ENCODE assay signal across 15 cellular contexts in genomic region chr12:27285395-27285794, GRCh38. TPM values are rescaled to one million over a fixed set of nuclear protein-coding genes. Genes with fewer than 3 reads are reported as not detected.
A peak's percentile ranks its signal among the peaks of the same experiment; 100 is the strongest.
DNase-seq lines count a peak whose midpoint lies in the region; ATAC-seq, FAIRE-seq and TF ChIP-seq lines count a peak whose summit lies in the region.
"Had no signal": no experiment of that assay in that cellular context is flagged by ENCODE, and none has a peak within 500 bp of the region (broad histone marks: within the 10 kb centered on the region; RNA-seq: fewer than 3 reads in every experiment).

No MANE protein-coding gene starts in this region.

- no peaks in the 10 kb centered on the region for H3K9me3 Mint-ChIP-seq in naive thymus-derived CD4-positive, alpha-beta T cell
- no peaks in the 10 kb centered on the region for H3K9me3 Mint-ChIP-seq in CD8-positive, alpha-beta memory T cell

- no peak overlapping the region for H3K27ac Mint-ChIP-seq in naive thymus-derived CD4-positive, alpha-beta T cell
- no peak overlapping the region for H3K27ac Mint-ChIP-seq in CD8-positive, alpha-beta memory T cell
- H3K27ac Mint-ChIP-seq: activated CD8-positive, alpha-beta memory T cell treated with anti-CD3 and anti-CD28 coated beads, Interleukin-2, amount 10 ng/mL, durations not matched to agents 7 days and 5 days had no signal

- H3K4me1 ChIP-seq in A549: peaks cover 16% of the 10 kb centered on the region
- H3K4me1 ChIP-seq in muscle layer of duodenum (ENCODE audit: control insufficient read depth in 1 of 2, insufficient read depth in 2 of 2, low read length in 2 of 2): peaks cover 7 to 37% of the 10 kb centered on the region in 2 donors
- H3K4me1 ChIP-seq in naive thymus-derived CD4-positive, alpha-beta T cell (ENCODE audit: control insufficient read depth in 2 of 2, insufficient read depth in 2 of 2, low read length in 2 of 2): no peaks in the 10 kb centered on the region
- no peaks in the 10 kb centered on the region for H3K4me1 ChIP-seq in CD8-positive, alpha-beta memory T cell (ENCODE audit: insufficient read depth, low read length)

- peaks cover 4 to 26% (median 15%) of the 10 kb centered on the region in 7 donors for H3K4me1 Mint-ChIP-seq in naive thymus-derived CD4-positive, alpha-beta T cell
- H3K4me1 Mint-ChIP-seq in CD8-positive, alpha-beta memory T cell: peaks cover 3 to 13% (median 4%) of the 10 kb centered on the region in 3 donors

- peak in 1 of 2 experiments; percentile 63; a peak in 2 of 6 replicates for ATAC-seq in A549
- no peak for ATAC-seq in naive thymus-derived CD4-positive, alpha-beta T cell
- ATAC-seq: activated CD8-positive, alpha-beta memory T cell treated with anti-CD3 and anti-CD28 coated beads, Interleukin-2, amount 10 ng/mL, durations not matched to agents 7 days and 5 days had no signal

- TF ChIP-seq CTCF in A549 (IDR thresholded peaks at IDR 0.05): no peak

- WGBS in A549 (ENCODE audit: missing lambda C conversion rate): 88% methylated on average over 1 of the region's 1 CpG

- intact Hi-C loops in naive thymus-derived CD4-positive, alpha-beta T cell (cut with micrococcal nuclease): no loop called here

- TF ChIP-seq EP300 in A549 (IDR thresholded peaks at IDR 0.05): no peak

- peaks cover 0 to 12% of the 10 kb centered on the region in 2 donors for H3K36me3 ChIP-seq in muscle layer of duodenum (ENCODE audit: control insufficient read depth in 1 of 2, insufficient read depth in 2 of 2, low read length in 2 of 2)
- no peaks in the 10 kb centered on the region for H3K36me3 ChIP-seq in naive thymus-derived CD4-positive, alpha-beta T cell (ENCODE audit: control insufficient read depth in 2 of 3, insufficient read depth in 3 of 3, low read length in 3 of 3)
- no peaks in the 10 kb centered on the region for H3K36me3 ChIP-seq in CD8-positive, alpha-beta memory T cell (ENCODE audit: insufficient read depth, low read length)

- no peak for FAIRE-seq in A549 (lab: Jason Lieb, UNC)

- H3K4me2 ChIP-seq in A549: peak overlapping the region; percentile 35; the same call in 2 of the 3 replicates

- no peaks in the 10 kb centered on the region for H3K9me3 ChIP-seq in A549
- H3K9me3 ChIP-seq in muscle layer of duodenum (ENCODE audit: control insufficient read depth in 1 of 2, low read length in 2 of 2): no peaks in the 10 kb centered on the region
- H3K9me3 ChIP-seq in naive thymus-derived CD4-positive, alpha-beta T cell (ENCODE audit: control insufficient read depth in 2 of 3, low read length in 3 of 3): no peaks in the 10 kb centered on the region
- H3K9me3 ChIP-seq in CD8-positive, alpha-beta memory T cell (ENCODE audit: low read length): no peaks in the 10 kb centered on the region

- no peak for TF ChIP-seq POLR2A in A549 (IDR thresholded peaks at IDR 0.05; ENCODE audit: low read length)

- POLR2A ChIA-PET in A549 (lab: Yijun Ruan, JAX): interaction anchor here (0.9 kb wide), 2 partner anchors 20 to 41 kb away, joined by 3 read pairs; partner anchors contain the start of gene STK38L
- POLR2A ChIA-PET in naive thymus-derived CD4-positive, alpha-beta T cell (lab: Charles Lee): interaction anchor here (0.5 kb wide), 1 partner anchor 259 kb away, joined by 3 read pairs; no protein-coding TSS in a partner anchor
- POLR2A ChIA-PET in CD8-positive, alpha-beta memory T cell (lab: Charles Lee): no interaction called here

- no peak for TF ChIP-seq RAD21 in A549 (conservative IDR thresholded peaks at IDR 0.05 in 1 of 2, IDR thresholded peaks at IDR 0.05 in 1 of 2)

- DNase-seq in A549 (ENCODE audit: low read depth in 1 of 2, low spot score in 1 of 2) (no peak), HS-5 (ENCODE audit: low read depth) (peak; percentile 2), dermis blood vessel endothelial cell (peak; percentile 55), UCSD-AML1 (lab: John Stamatoyannopoulos, UW; ENCODE audit: unreplicated experiment) (no peak)
- DNase-seq in naive thymus-derived CD4-positive, alpha-beta T cell: no peak
- DNase-seq in activated effector memory CD4-positive, alpha-beta T cell treated with Interleukin-2 at 50 U/mL for 16 hours: no peak
- DNase-seq in CD8-positive, alpha-beta memory T cell: no peak
- DNase-seq: activated CD8-positive, alpha-beta memory T cell treated with anti-CD3 and anti-CD28 coated beads, Interleukin-2, amount 10 ng/mL, durations not matched to agents 7 days and 5 days; AML-193; amygdala; GOT3; NCI-H2107; stimulated activated CD4-positive, alpha-beta T cell treated with anti-CD3 and anti-CD28 coated beads, Interleukin-4, amount 100 ng/mL, for 1 hour; T1000 had no signal

- no peaks in the 10 kb centered on the region for H3K27me3 ChIP-seq in muscle layer of duodenum (ENCODE audit: low read depth, low read length)
- no peaks in the 10 kb centered on the region for H3K27me3 ChIP-seq in naive thymus-derived CD4-positive, alpha-beta T cell (ENCODE audit: control insufficient read depth in 2 of 2, insufficient read depth in 2 of 2, low read length in 2 of 2)
- H3K27me3 ChIP-seq in CD8-positive, alpha-beta memory T cell (ENCODE audit: insufficient read depth, low read length, poor library complexity, severe bottlenecking): no peaks in the 10 kb centered on the region

- CTCF ChIA-PET in A549 (lab: Yijun Ruan, JAX): interaction anchor here (0.7 to 1.8 kb wide), 4 partner anchors 16 to 269 kb away, joined by 3 to 4 read pairs (median 3); no protein-coding TSS in a partner anchor
- CTCF ChIA-PET in naive thymus-derived CD4-positive, alpha-beta T cell (lab: Charles Lee): interaction anchor here (0.6 to 1.4 kb wide), 2 partner anchors 21 to 373 kb away, joined by 3 to 4 read pairs; no protein-coding TSS in a partner anchor
- CTCF ChIA-PET in CD8-positive, alpha-beta memory T cell (lab: Charles Lee): interaction anchor here (0.8 kb wide), 1 partner anchor 434 kb away, joined by 3 read pairs; no protein-coding TSS in a partner anchor

- H3K4me3 ChIP-seq in A549: no peak overlapping the region
- H3K4me3 ChIP-seq in muscle layer of duodenum (ENCODE audit: low read depth in 1 of 2, low read length in 2 of 2): no peak overlapping the region
- H3K4me3 ChIP-seq in naive thymus-derived CD4-positive, alpha-beta T cell (ENCODE audit: low read length): no peak overlapping the region
- no peak overlapping the region for H3K4me3 ChIP-seq in CD8-positive, alpha-beta memory T cell (ENCODE audit: low read length)

- H3K27ac ChIP-seq in A549 (no peak overlapping the region), muscle layer of duodenum (ENCODE audit: low read length) (peak overlapping the region; percentile 26)
- H3K27ac ChIP-seq in naive thymus-derived CD4-positive, alpha-beta T cell (ENCODE audit: low read depth, low read length): no peak overlapping the region
- no peak overlapping the region for H3K27ac ChIP-seq in CD8-positive, alpha-beta memory T cell (ENCODE audit: low read depth, low read length)

- peaks cover 0 to 6% (median 2%) of the 10 kb centered on the region in 5 donors for H3K36me3 Mint-ChIP-seq in naive thymus-derived CD4-positive, alpha-beta T cell
- H3K36me3 Mint-ChIP-seq in CD8-positive, alpha-beta memory T cell: peaks cover 0 to 7% (median 0%) of the 10 kb centered on the region in 3 donors

- H3K27me3 Mint-ChIP-seq in naive thymus-derived CD4-positive, alpha-beta T cell: no peaks in the 10 kb centered on the region
- H3K27me3 Mint-ChIP-seq in CD8-positive, alpha-beta memory T cell: no peaks in the 10 kb centered on the region
- H3K27me3 Mint-ChIP-seq: activated CD8-positive, alpha-beta memory T cell treated with anti-CD3 and anti-CD28 coated beads, Interleukin-2, amount 10 ng/mL, durations not matched to agents 7 days and 5 days had no signal

- no peak overlapping the region for H3K4me3 Mint-ChIP-seq in naive thymus-derived CD4-positive, alpha-beta T cell
- no peak overlapping the region for H3K4me3 Mint-ChIP-seq in CD8-positive, alpha-beta memory T cell
- H3K4me3 Mint-ChIP-seq: activated CD8-positive, alpha-beta memory T cell treated with anti-CD3 and anti-CD28 coated beads, Interleukin-2, amount 10 ng/mL, durations not matched to agents 7 days and 5 days had no signal

TF ChIP-seq in A549, 52 proteins besides CTCF, POLR2A, EP300 and RAD21:
- TF ChIP-seq CHD2 (IDR thresholded peaks at IDR 0.05; ENCODE audit: low read length, partially characterized antibody) (no peak), HOXB13 (CRISPR knock-in tag; IDR thresholded peaks at IDR 0.05; ENCODE audit: low read depth) (no peak)
TF ChIP-seq in A549: peak in this region for 0.

RNA-seq across cellular contexts. Expression of gene STK38L, which starts 41.3 kb away (rescaled TPM):
- polyA plus RNA-seq in A549 (2011; rRNA removed): 24.2 and 32.2 TPM in 2 replicates
- 3.6 and 4.2 TPM in 2 replicates for polyA plus RNA-seq in A549 (2012; cell fraction: cytosol; rRNA removed)
- 1.9 and 3.4 TPM in 2 replicates for polyA plus RNA-seq in A549 (2012; cell fraction: nucleus; rRNA removed)
- 13.9 to 17.3 TPM (median 16.3 TPM) in 3 replicates for polyA plus RNA-seq in A549 (2017; fragmentation: RNase III; extraction: RNeasy Plus Mini Kit Qiagen cat#74134 plus additional on column Dnase treatment)
- polyA minus RNA-seq in A549 (2011; rRNA and poly(A)+ RNA removed): 7.5 and 8.0 TPM in 2 replicates
- total RNA-seq in dermis blood vessel endothelial cell: 75.9 and 91.6 TPM in 2 replicates
- total RNA-seq in naive thymus-derived CD4-positive, alpha-beta T cell: 10 to 100 TPM; 16.2 to 22.8 (median 21.2) TPM
- polyA plus RNA-seq in naive thymus-derived CD4-positive, alpha-beta T cell: 10 to 100 TPM in 1 of 2 donors, 1 to 10 TPM in 1; 7.2 to 11.2 TPM
- total RNA-seq in CD8-positive, alpha-beta memory T cell: 10 to 100 TPM; 23.1 to 27.7 TPM
- polyA plus RNA-seq in CD8-positive, alpha-beta memory T cell: 7.1 TPM

RNA-seq across cellular contexts. Expression of gene BMAL2, which starts 47.2 kb away (rescaled TPM):
- polyA plus RNA-seq in A549 (2011; rRNA removed): 16.6 and 23.1 TPM in 2 replicates
- polyA plus RNA-seq in A549 (2012; cell fraction: cytosol; rRNA removed): 5.0 and 5.5 TPM in 2 replicates
- polyA plus RNA-seq in A549 (2012; cell fraction: nucleus; rRNA removed): 2.3 and 3.6 TPM in 2 replicates
- 13.5 to 19.9 TPM (median 15.1 TPM) in 3 replicates for polyA plus RNA-seq in A549 (2017; fragmentation: RNase III; extraction: RNeasy Plus Mini Kit Qiagen cat#74134 plus additional on column Dnase treatment)
- polyA minus RNA-seq in A549 (2011; rRNA and poly(A)+ RNA removed): 11.6 and 13.8 TPM in 2 replicates
- 43.6 and 55.0 TPM in 2 replicates for total RNA-seq in dermis blood vessel endothelial cell
- total RNA-seq in naive thymus-derived CD4-positive, alpha-beta T cell: 10 to 100 TPM in 1 of 5 experiments, under 1 TPM in 3, not detected in 1; 0.19 to 37.7 (median 0.41) TPM
- polyA plus RNA-seq in naive thymus-derived CD4-positive, alpha-beta T cell: not detected
- total RNA-seq in CD8-positive, alpha-beta memory T cell: 10 to 100 TPM; 21.6 to 22.4 TPM
- polyA plus RNA-seq in CD8-positive, alpha-beta memory T cell: 0.10 TPM

Comparison
In these comparisons a context has a peak if more than half of its experiments do, and no peak if none do; other contexts are left out.
1. DNase-seq: peak in HS-5 (single experiment) and dermis blood vessel endothelial cell (single experiment); none in A549 (0 of 2), naive thymus-derived CD4-positive, alpha-beta T cell (0 of 9), UCSD-AML1 (single experiment), activated effector memory CD4-positive, alpha-beta T cell treated with Interleukin-2 at 50 U/mL for 16 hours (single experiment) and CD8-positive, alpha-beta memory T cell (0 of 5).